Comparison of ENCODE assay signal across 1 cellular context in genomic region chr13:50283017-50283416, GRCh38.
TF ChIP-seq lines count a peak whose summit lies in the region.

No MANE protein-coding gene starts in this region.

TF ChIP-seq in HepG2, 621 proteins besides CTCF, POLR2A, EP300 and RAD21 (continued from another document and continues in another):
- TF ChIP-seq ATF4 (CRISPR knock-in tag; IDR thresholded peaks at IDR 0.05) (peak in 1 of 2 experiments; percentile 77; a peak in 1 of 4 replicates), STAT6 (CRISPR knock-in tag; IDR thresholded peaks at IDR 0.05; ENCODE audit: borderline replicate concordance) (0 out of 2 replicates have a peak, but pooled peaks have one; percentile 28), KDM6A (CRISPR knock-in tag; IDR thresholded peaks at IDR 0.05; ENCODE audit: low read depth) (0 out of 2 replicates have a peak, but pooled peaks have one; percentile 19), ZNF331 (CRISPR knock-in tag; IDR thresholded peaks at IDR 0.05) (peak; percentile 42; the same call in 1 of the 2 replicates), ZNF362 (CRISPR knock-in tag; IDR thresholded peaks at IDR 0.05; ENCODE audit: borderline replicate concordance) (peak; percentile 98), ZNF574 (CRISPR knock-in tag; IDR thresholded peaks at IDR 0.05) (no peak), ZFP1 (CRISPR knock-in tag; IDR thresholded peaks at IDR 0.05) (0 out of 2 replicates have a peak, but pooled peaks have one; percentile 40), CREBL2 (CRISPR knock-in tag; IDR thresholded peaks at IDR 0.05; ENCODE audit: borderline replicate concordance) (no peak), EHMT2 (IDR thresholded peaks at IDR 0.05; ENCODE audit: borderline replicate concordance, low read depth, low read length) (no peak), ZNF383 (CRISPR knock-in tag; IDR thresholded peaks at IDR 0.05; ENCODE audit: borderline replicate concordance) (no peak), TCF7 (IDR thresholded peaks at IDR 0.05; ENCODE audit: low read depth) (peak; percentile 32), ZNF644 (CRISPR knock-in tag; IDR thresholded peaks at IDR 0.05; ENCODE audit: low read depth) (peak; percentile 40; the same call in 1 of the 2 replicates), PHF21A (CRISPR knock-in tag; IDR thresholded peaks at IDR 0.05) (peak; percentile 61), CENPX (CRISPR knock-in tag; IDR thresholded peaks at IDR 0.05) (no peak), SPEN (CRISPR knock-in tag; IDR thresholded peaks at IDR 0.05; ENCODE audit: low read depth) (no peak), ZNF207 (IDR thresholded peaks at IDR 0.05; ENCODE audit: borderline replicate concordance) (no peak), CENPBD1 (CRISPR knock-in tag; IDR thresholded peaks at IDR 0.05; ENCODE audit: borderline replicate concordance, low read depth) (no peak), STAG1 (CRISPR knock-in tag; IDR thresholded peaks at IDR 0.05) (0 out of 2 replicates have a peak, but pooled peaks have one; percentile 4), NR2F2 (IDR thresholded peaks at IDR 0.05; ENCODE audit: borderline replicate concordance, low read depth) (peak; percentile 51; the same call in 1 of the 2 replicates), ZBTB49 (CRISPR knock-in tag; IDR thresholded peaks at IDR 0.05; ENCODE audit: borderline replicate concordance) (no peak), DPF2 (CRISPR knock-in tag; IDR thresholded peaks at IDR 0.05; ENCODE audit: borderline replicate concordance, low read depth) (peak; percentile 79; the same call in 1 of the 2 replicates), SRSF4 (IDR thresholded peaks at IDR 0.05; ENCODE audit: low read depth, low read length, poor library complexity, severe bottlenecking) (no peak), SMAD3 (CRISPR knock-in tag; IDR thresholded peaks at IDR 0.05) (0 out of 2 replicates have a peak, but pooled peaks have one; percentile 57), RFXANK (CRISPR knock-in tag; IDR thresholded peaks at IDR 0.05) (no peak), DDIT3 (CRISPR knock-in tag; IDR thresholded peaks at IDR 0.05) (0 out of 2 replicates have a peak, but pooled peaks have one; percentile 34), CEBPB (IDR thresholded peaks at IDR 0.05; ENCODE audit: borderline replicate concordance, low read depth, low read length) (peak; percentile 98), ZNF512 (CRISPR knock-in tag; IDR thresholded peaks at IDR 0.05) (no peak), MYPOP (CRISPR knock-in tag; IDR thresholded peaks at IDR 0.05) (no peak; the same call in 1 of the 2 replicates), EEA1 (CRISPR knock-in tag; IDR thresholded peaks at IDR 0.05; ENCODE audit: borderline replicate concordance) (no peak), FOXK1 (CRISPR knock-in tag; IDR thresholded peaks at IDR 0.05; ENCODE audit: borderline replicate concordance, low read depth) (peak; percentile 73; the same call in 1 of the 2 replicates), ZNF230 (CRISPR knock-in tag; IDR thresholded peaks at IDR 0.05) (no peak), TFE3 (CRISPR knock-in tag; IDR thresholded peaks at IDR 0.05) (peak; percentile 79), ZNF501 (CRISPR knock-in tag; IDR thresholded peaks at IDR 0.05) (no peak), RXRA (CRISPR knock-in tag; IDR thresholded peaks at IDR 0.05) (no peak), NPAS2 (CRISPR knock-in tag; IDR thresholded peaks at IDR 0.05; ENCODE audit: borderline replicate concordance) (no peak), ZNF12 (CRISPR knock-in tag; IDR thresholded peaks at IDR 0.05) (0 out of 2 replicates have a peak, but pooled peaks have one; percentile 59), FOXA3 (CRISPR knock-in tag; IDR thresholded peaks at IDR 0.05) (peak; percentile 92), NR2F6 (IDR thresholded peaks at IDR 0.05) (peak; percentile 69), NR2F6 (CRISPR knock-in tag; IDR thresholded peaks at IDR 0.05) (peak; percentile 64; the same call in 1 of the 2 replicates), IKZF5 (CRISPR knock-in tag; IDR thresholded peaks at IDR 0.05) (peak; percentile 19; the same call in 1 of the 2 replicates), SOX5 (CRISPR knock-in tag; IDR thresholded peaks at IDR 0.05; ENCODE audit: borderline replicate concordance) (peak; percentile 71; the same call in 1 of the 2 replicates), KLF16 (CRISPR knock-in tag; IDR thresholded peaks at IDR 0.05) (peak in 1 of 2 experiments; percentile 74; a peak in 2 of 4 replicates), HIC2 (CRISPR knock-in tag; IDR thresholded peaks at IDR 0.05; ENCODE audit: low read depth) (no peak)
